ENCODE assay signal across 1 cellular context in the genomic region with DNA sequence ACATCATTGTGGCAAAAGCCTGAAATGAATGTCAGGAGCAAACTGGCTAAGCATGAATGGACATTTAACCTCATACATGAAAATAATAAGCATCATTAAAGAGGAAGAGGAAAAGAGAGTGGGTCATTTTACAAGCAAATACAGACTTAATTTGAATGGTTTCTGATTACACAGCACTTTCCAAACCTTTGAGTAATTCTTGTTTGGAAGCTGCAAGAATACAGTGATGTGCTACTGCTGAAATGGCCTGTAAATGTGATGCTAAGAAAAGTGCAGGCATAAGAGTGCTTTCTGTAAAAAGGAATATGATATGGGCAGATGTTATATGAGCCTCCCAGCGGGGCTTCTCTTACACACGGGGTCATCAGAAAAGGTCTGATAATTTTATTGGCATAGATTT.
A peak's percentile ranks its signal among the peaks of the same experiment; 100 is the strongest.
TF ChIP-seq lines count a peak whose summit lies in the region.

No MANE protein-coding gene starts in this region.

TF ChIP-seq in K562, 482 proteins besides CTCF, POLR2A, EP300 and RAD21 (continued from another document):
- TF ChIP-seq, protein P1, sequence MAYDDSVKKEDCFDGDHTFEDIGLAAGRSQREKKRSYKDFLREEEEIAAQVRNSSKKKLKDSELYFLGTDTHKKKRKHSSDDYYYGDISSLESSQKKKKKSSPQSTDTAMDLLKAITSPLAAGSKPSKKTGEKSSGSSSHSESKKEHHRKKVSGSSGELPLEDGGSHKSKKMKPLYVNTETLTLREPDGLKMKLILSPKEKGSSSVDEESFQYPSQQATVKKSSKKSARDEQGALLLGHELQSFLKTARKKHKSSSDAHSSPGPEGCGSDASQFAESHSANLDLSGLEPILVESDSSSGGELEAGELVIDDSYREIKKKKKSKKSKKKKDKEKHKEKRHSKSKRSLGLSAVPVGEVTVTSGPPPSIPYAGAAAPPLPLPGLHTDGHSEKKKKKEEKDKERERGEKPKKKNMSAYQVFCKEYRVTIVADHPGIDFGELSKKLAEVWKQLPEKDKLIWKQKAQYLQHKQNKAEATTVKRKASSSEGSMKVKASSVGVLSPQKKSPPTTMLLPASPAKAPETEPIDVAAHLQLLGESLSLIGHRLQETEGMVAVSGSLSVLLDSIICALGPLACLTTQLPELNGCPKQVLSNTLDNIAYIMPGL (CRISPR knock-in tag; IDR thresholded peaks at IDR 0.05): no peak
- TF ChIP-seq POU5F1 (IDR thresholded peaks at IDR 0.05; ENCODE audit: borderline replicate concordance, low read depth, low read length, partially characterized antibody) (no peak), NFXL1 (CRISPR knock-in tag; IDR thresholded peaks at IDR 0.05) (no peak), RBM22 (IDR thresholded peaks at IDR 0.05; ENCODE audit: low read depth, low read length, poor library complexity, severe bottlenecking) (no peak), SMARCE1 (IDR thresholded peaks at IDR 0.05) (no peak), ZKSCAN1 (IDR thresholded peaks at IDR 0.05; ENCODE audit: low read depth, low read length) (no peak), MAFF (IDR thresholded peaks at IDR 0.05; ENCODE audit: low read length) (0 out of 2 replicates have a peak, but pooled peaks have one; percentile 13), ZNF589 (CRISPR knock-in tag; IDR thresholded peaks at IDR 0.05; ENCODE audit: low read depth) (no peak), DIDO1 (tag; IDR thresholded peaks at IDR 0.05; ENCODE audit: low read depth) (no peak), RBM17 (IDR thresholded peaks at IDR 0.05; ENCODE audit: borderline replicate concordance, low read depth, low read length) (no peak), C11orf30 (IDR thresholded peaks at IDR 0.05; ENCODE audit: low read depth) (0 out of 2 replicates have a peak, but pooled peaks have one; percentile 5), SUPT5H (IDR thresholded peaks at IDR 0.05) (no peak), ZNF316 (IDR thresholded peaks at IDR 0.05) (peak; percentile 37; the same call in 1 of the 2 replicates)
- TF ChIP-seq, protein P2, sequence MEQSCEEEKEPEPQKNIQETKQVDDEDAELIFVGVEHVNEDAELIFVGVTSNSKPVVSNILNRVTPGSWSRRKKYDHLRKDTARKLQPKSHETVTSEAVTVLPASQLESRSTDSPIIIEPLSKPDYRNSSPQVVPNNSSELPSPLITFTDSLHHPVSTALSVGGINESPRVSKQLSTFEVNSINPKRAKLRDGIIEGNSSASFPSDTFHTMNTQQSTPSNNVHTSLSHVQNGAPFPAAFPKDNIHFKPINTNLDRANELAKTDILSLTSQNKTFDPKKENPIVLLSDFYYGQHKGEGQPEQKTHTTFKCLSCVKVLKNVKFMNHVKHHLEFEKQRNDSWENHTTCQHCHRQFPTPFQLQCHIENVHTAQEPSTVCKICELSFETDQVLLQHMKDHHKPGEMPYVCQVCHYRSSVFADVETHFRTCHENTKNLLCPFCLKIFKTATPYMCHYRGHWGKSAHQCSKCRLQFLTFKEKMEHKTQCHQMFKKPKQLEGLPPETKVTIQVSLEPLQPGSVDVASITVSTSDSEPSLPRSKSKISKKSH (CRISPR knock-in tag; IDR thresholded peaks at IDR 0.05): no peak
- TF ChIP-seq, protein P3, sequence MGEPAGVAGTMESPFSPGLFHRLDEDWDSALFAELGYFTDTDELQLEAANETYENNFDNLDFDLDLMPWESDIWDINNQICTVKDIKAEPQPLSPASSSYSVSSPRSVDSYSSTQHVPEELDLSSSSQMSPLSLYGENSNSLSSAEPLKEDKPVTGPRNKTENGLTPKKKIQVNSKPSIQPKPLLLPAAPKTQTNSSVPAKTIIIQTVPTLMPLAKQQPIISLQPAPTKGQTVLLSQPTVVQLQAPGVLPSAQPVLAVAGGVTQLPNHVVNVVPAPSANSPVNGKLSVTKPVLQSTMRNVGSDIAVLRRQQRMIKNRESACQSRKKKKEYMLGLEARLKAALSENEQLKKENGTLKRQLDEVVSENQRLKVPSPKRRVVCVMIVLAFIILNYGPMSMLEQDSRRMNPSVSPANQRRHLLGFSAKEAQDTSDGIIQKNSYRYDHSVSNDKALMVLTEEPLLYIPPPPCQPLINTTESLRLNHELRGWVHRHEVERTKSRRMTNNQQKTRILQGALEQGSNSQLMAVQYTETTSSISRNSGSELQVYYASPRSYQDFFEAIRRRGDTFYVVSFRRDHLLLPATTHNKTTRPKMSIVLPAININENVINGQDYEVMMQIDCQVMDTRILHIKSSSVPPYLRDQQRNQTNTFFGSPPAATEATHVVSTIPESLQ (CRISPR knock-in tag; IDR thresholded peaks at IDR 0.05): no peak
- TF ChIP-seq, protein P4, sequence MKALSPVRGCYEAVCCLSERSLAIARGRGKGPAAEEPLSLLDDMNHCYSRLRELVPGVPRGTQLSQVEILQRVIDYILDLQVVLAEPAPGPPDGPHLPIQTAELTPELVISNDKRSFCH (CRISPR knock-in tag; IDR thresholded peaks at IDR 0.05): no peak
- TF ChIP-seq, protein P4 (tag; IDR thresholded peaks at IDR 0.05): no peak
TF ChIP-seq in K562: peak in this region for 4.
